In the genomic region with DNA sequence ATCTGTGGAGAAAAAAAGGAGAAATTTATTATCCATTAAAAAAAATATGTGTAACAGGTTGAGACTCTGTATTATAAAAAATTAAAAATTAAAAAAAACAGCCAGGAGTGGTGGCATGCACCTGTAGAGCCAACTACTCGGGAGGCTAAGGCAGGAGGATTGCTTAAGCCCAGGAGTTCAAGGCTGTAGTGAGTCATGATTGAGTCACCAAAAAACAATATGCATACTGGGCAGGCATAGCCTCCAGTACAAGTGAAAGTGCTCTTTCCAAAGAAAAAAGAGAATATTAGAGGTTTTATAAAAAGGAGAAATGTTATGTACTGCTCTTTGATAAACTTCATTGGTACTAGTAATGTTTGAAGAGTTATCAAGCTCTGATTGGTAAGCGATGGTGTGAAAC, we compare ENCODE assay signal across 32 cellular contexts.
"Had no signal": no experiment of that assay in that cellular context is flagged by ENCODE, and none has a peak within 500 bp of the region (broad histone marks: within the 10 kb centered on the region; RNA-seq: fewer than 3 reads in every experiment).

No MANE protein-coding gene starts in this region.

- H3K27me3 Mint-ChIP-seq: activated CD4-positive, alpha-beta T cell treated with anti-CD3 and anti-CD28 coated beads, Interleukin-2, amount 10 ng/mL, durations not matched to agents 7 days and 5 days; activated CD8-positive, alpha-beta T cell treated with anti-CD3 and anti-CD28 coated beads for 36 hours; activated naive CD4-positive, alpha-beta T cell treated with anti-CD3 and anti-CD28 coated beads, Interleukin-2, amount 50 U/mL, for 24 hours; activated naive CD8-positive, alpha-beta T cell treated with anti-CD3 and anti-CD28 coated beads, Interleukin-2, amount 10 ng/mL, durations not matched to agents 7 days and 5 days; effector memory CD8-positive, alpha-beta T cell; T-helper 17 cell had no signal

- H3K36me3 Mint-ChIP-seq: activated naive CD4-positive, alpha-beta T cell treated with anti-CD3 and anti-CD28 coated beads, Interleukin-2, amount 50 U/mL, for 24 hours; activated naive CD8-positive, alpha-beta T cell treated with anti-CD3 and anti-CD28 coated beads, Interleukin-2, amount 10 ng/mL, durations not matched to agents 7 days and 5 days had no signal

- H3K4me3 ChIP-seq: gastrocnemius medialis, heart left ventricle had no signal

- DNase-seq: activated CD4-positive, alpha-beta T cell treated with anti-CD3 and anti-CD28 coated beads for 1 hour; activated CD4-positive, alpha-beta T cell treated with anti-CD3 and anti-CD28 coated beads for 4 hours; activated CD4-positive, alpha-beta T cell treated with anti-CD3 and anti-CD28 coated beads, Interleukin-2, amount 10 ng/mL, durations not matched to agents 7 days and 5 days; activated CD4-positive, alpha-beta T cell treated with anti-CD3 and anti-CD28 coated beads, Interleukin-2, amount 50 U/mL, for 4 hours; activated CD4-positive, CD25-positive, alpha-beta regulatory T cell; activated CD8-positive, alpha-beta memory T cell treated with anti-CD3 and anti-CD28 coated beads for 24 hours; activated CD8-positive, alpha-beta T cell treated with anti-CD3 and anti-CD28 coated beads for 36 hours; activated effector memory CD4-positive, alpha-beta T cell treated with anti-CD3 and anti-CD28 coated beads, Interleukin-2, amount 50 U/mL, for 16 hours; activated naive CD4-positive, alpha-beta T cell treated with anti-CD3 and anti-CD28 coated beads for 36 hours; activated naive CD8-positive, alpha-beta T cell treated with anti-CD3 and anti-CD28 coated beads, Interleukin-2, amount 10 ng/mL, durations not matched to agents 7 days and 5 days; activated T-cell treated with anti-CD3 and anti-CD28 coated beads, Interleukin-2, amount 50 U/mL, for 48 hours; amniotic stem cell; anterior cingulate cortex; brain microvascular endothelial cell; caudate nucleus; cortex of kidney; dermis blood vessel endothelial cell; effector CD4-positive, alpha-beta T cell; effector memory CD8-positive, alpha-beta T cell; foreskin keratinocyte; gastrocnemius medialis; glutamatergic neuron; heart left ventricle; hypothalamus; T-helper 1 cell; T-helper 17 cell; T1000 had no signal

- H3K27ac ChIP-seq: brain microvascular endothelial cell, epithelial cell of prostate, foreskin keratinocyte, gastrocnemius medialis, heart left ventricle had no signal

- H3K36me3 ChIP-seq: brain microvascular endothelial cell, gastrocnemius medialis, heart left ventricle had no signal

- H3K9me3 ChIP-seq: gastrocnemius medialis, heart left ventricle had no signal

- ATAC-seq: activated CD8-positive, alpha-beta T cell treated with anti-CD3 and anti-CD28 coated beads for 36 hours; effector memory CD8-positive, alpha-beta T cell; foreskin keratinocyte; gastrocnemius medialis; heart left ventricle; T-helper 17 cell had no signal

- H3K4me1 Mint-ChIP-seq: activated CD4-positive, alpha-beta T cell treated with anti-CD3 and anti-CD28 coated beads, Interleukin-2, amount 10 ng/mL, durations not matched to agents 7 days and 5 days; activated naive CD4-positive, alpha-beta T cell treated with anti-CD3 and anti-CD28 coated beads, Interleukin-2, amount 50 U/mL, for 24 hours; activated naive CD8-positive, alpha-beta T cell treated with anti-CD3 and anti-CD28 coated beads, Interleukin-2, amount 10 ng/mL, durations not matched to agents 7 days and 5 days; T-helper 17 cell had no signal

- H3K4me3 Mint-ChIP-seq: activated CD4-positive, alpha-beta T cell treated with anti-CD3 and anti-CD28 coated beads, Interleukin-2, amount 10 ng/mL, durations not matched to agents 7 days and 5 days; activated CD8-positive, alpha-beta T cell treated with anti-CD3 and anti-CD28 coated beads for 36 hours; activated naive CD4-positive, alpha-beta T cell treated with anti-CD3 and anti-CD28 coated beads for 36 hours; activated naive CD4-positive, alpha-beta T cell treated with anti-CD3 and anti-CD28 coated beads, Interleukin-2, amount 50 U/mL, for 24 hours; activated naive CD8-positive, alpha-beta T cell treated with anti-CD3 and anti-CD28 coated beads, Interleukin-2, amount 10 ng/mL, durations not matched to agents 7 days and 5 days; activated T-helper 1 cell treated with anti-CD3 and anti-CD28 coated beads, Interleukin-12 subunit alpha, Interleukin-12 subunit beta, Interleukin-2, Interleukin-4 antibody, amounts not matched to agents 30 ng/mL and 10 ng/mL and 1 ng/mL, durations not matched to agents 14 hours and 24 hours and 36 hours; effector memory CD8-positive, alpha-beta T cell; T-helper 17 cell; T-helper 2 cell treated with Interferon-gamma antibody and Interleukin-4, amounts not matched to agents 5 μg/mL and 100 μg/mL, for 36 hours had no signal

- H3K27me3 ChIP-seq: brain microvascular endothelial cell, foreskin keratinocyte, gastrocnemius medialis, heart left ventricle had no signal

- H3K4me1 ChIP-seq: foreskin keratinocyte, gastrocnemius medialis, heart left ventricle had no signal

- H3K27ac Mint-ChIP-seq: activated CD4-positive, alpha-beta T cell treated with anti-CD3 and anti-CD28 coated beads, Interleukin-2, amount 10 ng/mL, durations not matched to agents 7 days and 5 days; activated CD8-positive, alpha-beta T cell treated with anti-CD3 and anti-CD28 coated beads for 36 hours; activated naive CD4-positive, alpha-beta T cell treated with anti-CD3 and anti-CD28 coated beads for 36 hours; activated naive CD4-positive, alpha-beta T cell treated with anti-CD3 and anti-CD28 coated beads, Interleukin-2, amount 50 U/mL, for 24 hours; activated naive CD8-positive, alpha-beta T cell treated with anti-CD3 and anti-CD28 coated beads, Interleukin-2, amount 10 ng/mL, durations not matched to agents 7 days and 5 days; activated T-helper 1 cell treated with anti-CD3 and anti-CD28 coated beads, Interleukin-12 subunit alpha, Interleukin-12 subunit beta, Interleukin-2, Interleukin-4 antibody, amounts not matched to agents 30 ng/mL and 10 ng/mL and 1 ng/mL, durations not matched to agents 14 hours and 24 hours and 36 hours; activated T-helper 2 cell treated with anti-CD3 and anti-CD28 coated beads, Interferon-gamma antibody, Interleukin-2, Interleukin-4, amounts not matched to agents 10 μg/mL and 5 μg/mL and 100 μg/mL, durations not matched to agents 14 hours and 24 hours and 36 hours; effector memory CD8-positive, alpha-beta T cell; T-helper 17 cell; T-helper 2 cell treated with Interferon-gamma antibody and Interleukin-4, amounts not matched to agents 5 μg/mL and 100 μg/mL, for 36 hours had no signal
